In genomic region chr13:102591988-102592781, GRCh38 we compare ENCODE assay signal across 8 cellular contexts. TPM values are rescaled to one million over a fixed set of nuclear protein-coding genes. Genes with fewer than 3 reads are reported as not detected.
DNase-seq lines count a peak whose midpoint lies in the region; ATAC-seq, FAIRE-seq and TF ChIP-seq lines count a peak whose summit lies in the region.

No MANE protein-coding gene starts in this region.

- H3K9me3 ChIP-seq in Loucy (ENCODE audit: insufficient read depth, low read depth, low read length) (no peaks in the 10 kb centered on the region), heart left ventricle (no peaks in the 10 kb centered on the region)

- peak; percentile 78 for TF ChIP-seq CTCF in Loucy (conservative IDR thresholded peaks at IDR 0.05; ENCODE audit: low read length)
- peak; percentile 30 to 74 (median 58) for TF ChIP-seq CTCF in heart left ventricle (IDR thresholded peaks at IDR 0.05)
- peak; percentile 75 for TF ChIP-seq CTCF in type B pancreatic cell (conservative IDR thresholded peaks at IDR 0.05)

- no peaks in the 10 kb centered on the region for H3K36me3 ChIP-seq in Loucy (ENCODE audit: insufficient read depth, low read length)
- no peaks in the 10 kb centered on the region for H3K36me3 ChIP-seq in heart left ventricle

- intact Hi-C loops in heart left ventricle (cut with DNase I), result loop anchor here in 3 of 10 donors (1.0 to 5.0 kb wide), 4 partner anchors 181 to 255 kb away; partner anchors contain the start of genes ERCC5 (in 1 of the 3) and TEX30 (in 1 of the 3)

- H3K9me3 Mint-ChIP-seq in activated naive CD8-positive, alpha-beta T cell treated with anti-CD3 and anti-CD28 coated beads, Interleukin-2, amount 10 ng/mL, durations not matched to agents 7 days and 5 days, result no peaks in the 10 kb centered on the region
- H3K9me3 Mint-ChIP-seq in type B pancreatic cell, result no peaks in the 10 kb centered on the region

- H2AFZ ChIP-seq in Loucy (ENCODE audit: low read length), result peak overlapping the region; percentile 91

- peak overlapping the region in 10 of 12 donors; percentile 36 to 79 (median 64) for H3K27ac ChIP-seq in heart left ventricle

- H4K20me1 ChIP-seq in Loucy (ENCODE audit: insufficient read depth, low read length, poor library complexity, severe bottlenecking), result peaks cover 3% of the 10 kb centered on the region

- TF ChIP-seq POLR2A in heart left ventricle (IDR thresholded peaks at IDR 0.05), result no peak

- H3K36me3 Mint-ChIP-seq in activated naive CD8-positive, alpha-beta T cell treated with anti-CD3 and anti-CD28 coated beads, Interleukin-2, amount 10 ng/mL, durations not matched to agents 7 days and 5 days, result peaks cover 3% of the 10 kb centered on the region
- H3K36me3 Mint-ChIP-seq in type B pancreatic cell, result no peaks in the 10 kb centered on the region

- peaks cover 35% of the 10 kb centered on the region for H3K4me1 Mint-ChIP-seq in activated naive CD8-positive, alpha-beta T cell treated with anti-CD3 and anti-CD28 coated beads, Interleukin-2, amount 10 ng/mL, durations not matched to agents 7 days and 5 days
- peaks cover 15% of the 10 kb centered on the region for H3K4me1 Mint-ChIP-seq in type B pancreatic cell (ENCODE audit: unreplicated experiment)

- DNase-seq in H4 (ENCODE audit: low spot score) (peak; percentile 49), heart left ventricle (peak; percentile 61 to 80 (median 74)), pons (ENCODE audit: low spot score) (peak; percentile 86), type B pancreatic cell (ENCODE audit: extremely low spot score, unreplicated experiment) (peak; percentile 73)
- peak; percentile 78 for DNase-seq in activated naive CD8-positive, alpha-beta T cell treated with anti-CD3 and anti-CD28 coated beads, Interleukin-2, amount 10 ng/mL, durations not matched to agents 7 days and 5 days

- WGBS in heart left ventricle, 4 donors, result 1% methylated on average over 36 of the region's 36 CpGs

- peak overlapping the region; percentile 99 for H3K27ac Mint-ChIP-seq in activated naive CD8-positive, alpha-beta T cell treated with anti-CD3 and anti-CD28 coated beads, Interleukin-2, amount 10 ng/mL, durations not matched to agents 7 days and 5 days
- peak overlapping the region; percentile 84 for H3K27ac Mint-ChIP-seq in type B pancreatic cell

- no peaks in the 10 kb centered on the region for H3K9me2 ChIP-seq in Loucy (replicated peaks; ENCODE audit: low read depth, low read length)

- POLR2A ChIA-PET in activated naive CD8-positive, alpha-beta T cell treated with anti-CD3 and anti-CD28 coated beads, Interleukin-2, amount 10 ng/mL, durations not matched to agents 7 days and 5 days (lab: Charles Lee), result interaction anchor here (0.7 to 2.0 kb wide), 12 partner anchors 11 to 278 kb away, joined by 3 to 34 read pairs (median 5); partner anchors contain the start of genes ERCC5 and TEX30

- FAIRE-seq in G401.6 (lab: Jason Lieb, UNC), result peak; percentile 67

- no peaks in the 10 kb centered on the region for H3K27me3 Mint-ChIP-seq in activated naive CD8-positive, alpha-beta T cell treated with anti-CD3 and anti-CD28 coated beads, Interleukin-2, amount 10 ng/mL, durations not matched to agents 7 days and 5 days
- no peaks in the 10 kb centered on the region for H3K27me3 Mint-ChIP-seq in type B pancreatic cell

- H3K27me3 ChIP-seq in Loucy (ENCODE audit: insufficient read depth, low read length, poor library complexity, severe bottlenecking), result no peaks in the 10 kb centered on the region
- no peaks in the 10 kb centered on the region for H3K27me3 ChIP-seq in heart left ventricle

- peak overlapping the region; percentile 62 for H3K9ac ChIP-seq in Loucy (ENCODE audit: low read depth, low read length, poor library complexity, severe bottlenecking)

- H3K4me3 Mint-ChIP-seq in activated naive CD8-positive, alpha-beta T cell treated with anti-CD3 and anti-CD28 coated beads, Interleukin-2, amount 10 ng/mL, durations not matched to agents 7 days and 5 days, result peak overlapping the region; percentile 97
- peak overlapping the region; percentile 94 for H3K4me3 Mint-ChIP-seq in type B pancreatic cell

- H3K4me1 ChIP-seq in Loucy (ENCODE audit: insufficient read depth, low read length, poor library complexity, severe bottlenecking) (peaks cover 21% of the 10 kb centered on the region), heart left ventricle (peaks cover 0 to 37% (median 14%) of the 10 kb centered on the region in 12 donors)

- ATAC-seq in SK-N-SH treated with all-trans-retinoic acid at 6 μM for 48 hours, result peak; percentile 54
- ATAC-seq in activated naive CD8-positive, alpha-beta T cell treated with anti-CD3 and anti-CD28 coated beads, Interleukin-2, amount 10 ng/mL, durations not matched to agents 7 days and 5 days (ENCODE audit: low read depth), result peak; percentile 18
- peak in 2 of 4 donors; percentile 26 to 27 for ATAC-seq in heart left ventricle

- H3K4me3 ChIP-seq in Loucy (ENCODE audit: low read length, poor library complexity, severe bottlenecking) (peak overlapping the region; percentile 81), heart left ventricle (peak overlapping the region; percentile 43 to 70 (median 62))

- H3K4me2 ChIP-seq in Loucy (ENCODE audit: low read depth, low read length, poor library complexity, severe bottlenecking), result peak overlapping the region; percentile 88

- H3F3A ChIP-seq in Loucy (ENCODE audit: low read depth), result no peaks in the 10 kb centered on the region

- peaks cover 19% of the 10 kb centered on the region for H3K79me2 ChIP-seq in Loucy (ENCODE audit: insufficient read depth, low read length)

TF ChIP-seq in SK-N-SH treated with all-trans-retinoic acid at 6 μM for 48 hours, 23 proteins besides CTCF, POLR2A, EP300 and RAD21:
- no peak for TF ChIP-seq ZNF8 (CRISPR knock-in tag; IDR thresholded peaks at IDR 0.05)
- TF ChIP-seq PATZ1 (CRISPR knock-in tag; IDR thresholded peaks at IDR 0.05; ENCODE audit: borderline replicate concordance), result peak; percentile 58; the same call in 1 of the 2 replicates

RNA-seq across cellular contexts. Expression of gene TPP2, which starts 4.6 kb away (rescaled TPM):
- 16.2 and 27.1 TPM in 2 replicates for total RNA-seq in H4 (2014; rRNA removed; shearing (Covaris generic))
- 10 to 100 TPM; 78.0 to 87.1 TPM for total RNA-seq in activated naive CD8-positive, alpha-beta T cell treated with anti-CD3 and anti-CD28 coated beads, Interleukin-2, amount 10 ng/mL, durations not matched to agents 7 days and 5 days
- total RNA-seq in heart left ventricle, result 10 to 100 TPM; 26.0 to 37.9 (median 32.4) TPM
- 10 to 100 TPM; 13.0 to 24.1 TPM for polyA plus RNA-seq in heart left ventricle
- 43.6 and 54.4 TPM in 2 replicates for total RNA-seq in type B pancreatic cell (ENCODE audit: low replicate concordance)
